In genomic region chr4:59369228-59369627, GRCh38 we compare ENCODE assay signal across 32 cellular contexts.
"Had no signal": no experiment of that assay in that cellular context is flagged by ENCODE, and none has a peak within 500 bp of the region (broad histone marks: within the 10 kb centered on the region; RNA-seq: fewer than 3 reads in every experiment).

No MANE protein-coding gene starts in this region.

- H3K4me2 ChIP-seq: smooth muscle cell had no signal

- DNase-seq: naive B cell; naive thymus-derived CD8-positive, alpha-beta T cell; nephron progenitor cell; nucleus accumbens; posterior cingulate gyrus; psoas muscle; right cardiac atrium; spleen; stimulated activated CD4-positive, alpha-beta T cell treated with anti-CD3 and anti-CD28 coated beads, Interleukin-12 subunit alpha, Interleukin-12 subunit beta, amount 100 ng/mL, for 4 hours; stimulated activated CD4-positive, alpha-beta T cell treated with anti-CD3 and anti-CD28 coated beads, Interleukin-1b, Interleukin-23, amount 100 ng/mL, for 48 hours; stimulated activated CD4-positive, alpha-beta T cell treated with anti-CD3 and anti-CD28 coated beads, Interleukin-4, amount 100 ng/mL, for 1 hour; stimulated activated CD4-positive, alpha-beta T cell treated with anti-CD3 and anti-CD28 coated beads, Interleukin-4, amount 100 ng/mL, for 4 hours; stimulated activated CD8-positive, alpha-beta memory T cell treated with anti-CD3 and anti-CD28 coated beads, Interleukin-4, amount 100 ng/mL, for 48 hours; stimulated activated naive CD4-positive, alpha-beta T cell; stimulated activated naive CD8-positive, alpha-beta T cell treated with anti-CD3 and anti-CD28 coated beads, Interleukin-15, Interleukin-2, amounts not matched to agents 100 U/mL and 50 U/mL, for 24 hours; stomach; thyroid gland; trophoblast cell; upper lobe of left lung had no signal

- H3K27me3 ChIP-seq: neutrophil, spleen, stomach, thyroid gland, tibial nerve, upper lobe of left lung, vagina had no signal

- H3K27me3 Mint-ChIP-seq: naive B cell; naive thymus-derived CD8-positive, alpha-beta T cell; natural killer cell treated with Interleukin-12 subunit alpha and Interleukin-12 subunit beta and Interleukin-15 and Interleukin-18, amount 100 ng/mL, for 72 hours; progenitor cell of endocrine pancreas; stimulated activated memory B cell treated with anti-CD40 and anti-IgM and Interleukin-4, amounts not matched to agents 10 μg/mL and 1 μg/mL and 100 μg/mL, for 72 hours had no signal

- H3K9me3 Mint-ChIP-seq: nephron progenitor cell had no signal

- FAIRE-seq: urothelium cell line had no signal

- H3K4me3 Mint-ChIP-seq: naive B cell; naive thymus-derived CD8-positive, alpha-beta T cell; natural killer cell treated with Interleukin-12 subunit alpha and Interleukin-12 subunit beta and Interleukin-15 and Interleukin-18, amount 100 ng/mL, for 72 hours; nephron progenitor cell; neural crest cell; stimulated activated memory B cell treated with anti-CD40 and anti-IgM and Interleukin-4, amounts not matched to agents 10 μg/mL and 1 μg/mL and 100 μg/mL, for 72 hours had no signal

- H3K4me3 ChIP-seq: psoas muscle, skin epidermis, smooth muscle cell, spleen, stomach, thoracic aorta, thyroid gland, tibial nerve, upper lobe of left lung, vagina had no signal

- H3K9ac ChIP-seq: parathyroid adenoma had no signal

- H3K27ac ChIP-seq: neutrophil, parathyroid adenoma, psoas muscle, skin epidermis, spleen, stomach, thoracic aorta, thyroid gland, tibial nerve, upper lobe of left lung, vagina had no signal

- H3K36me3 ChIP-seq: neutrophil, spleen, stomach, thoracic aorta, thyroid gland, tibial nerve, upper lobe of left lung, vagina had no signal

- ATAC-seq: naive thymus-derived CD8-positive, alpha-beta T cell; natural killer cell treated with Interleukin-12 subunit alpha and Interleukin-12 subunit beta and Interleukin-15 and Interleukin-18, amount 100 ng/mL, for 72 hours; psoas muscle; right cardiac atrium; sciatic nerve; stimulated activated memory B cell treated with anti-CD40 and anti-IgM and Interleukin-4, amounts not matched to agents 10 μg/mL and 1 μg/mL and 100 μg/mL, for 72 hours; stimulated activated naive CD8-positive, alpha-beta T cell treated with anti-CD3 and anti-CD28 coated beads, Interleukin-15, Interleukin-2, amounts not matched to agents 100 U/mL and 50 U/mL, for 24 hours had no signal

- H2AFZ ChIP-seq: parathyroid adenoma had no signal

- H3K27ac Mint-ChIP-seq: naive B cell; naive thymus-derived CD8-positive, alpha-beta T cell; natural killer cell treated with Interleukin-12 subunit alpha and Interleukin-12 subunit beta and Interleukin-15 and Interleukin-18, amount 100 ng/mL, for 72 hours; nephron progenitor cell; progenitor cell of endocrine pancreas; stimulated activated memory B cell treated with anti-CD40 and anti-IgM and Interleukin-4, amounts not matched to agents 10 μg/mL and 1 μg/mL and 100 μg/mL, for 72 hours had no signal

- H3K4me1 ChIP-seq: parathyroid adenoma, psoas muscle, spleen, stomach, thyroid gland, tibial nerve, upper lobe of left lung, vagina had no signal

- H3K79me2 ChIP-seq: parathyroid adenoma had no signal

- H3K4me1 Mint-ChIP-seq: naive B cell; naive thymus-derived CD8-positive, alpha-beta T cell; neural crest cell; stimulated activated memory B cell treated with anti-CD40 and anti-IgM and Interleukin-4, amounts not matched to agents 10 μg/mL and 1 μg/mL and 100 μg/mL, for 72 hours had no signal

- H3K9me3 ChIP-seq: neutrophil, psoas muscle, stomach, thoracic aorta, thyroid gland, tibial nerve, upper lobe of left lung, vagina had no signal
